Comparison of ENCODE assay signal across 20 cellular contexts in genomic region chr4:71202703-71203102, GRCh38.
DNase-seq lines count a peak whose midpoint lies in the region; ATAC-seq, FAIRE-seq and TF ChIP-seq lines count a peak whose summit lies in the region.
"Had no signal": no experiment of that assay in that cellular context is flagged by ENCODE, and none has a peak within 500 bp of the region (broad histone marks: within the 10 kb centered on the region; RNA-seq: fewer than 3 reads in every experiment).

No MANE protein-coding gene starts in this region.

- peaks cover 16% of the 10 kb centered on the region for H4K20me1 ChIP-seq in IMR-90 (ENCODE audit: insufficient read depth, low read length)

- DNase-seq in IMR-90 (no peak), astrocyte of the hippocampus (ENCODE audit: low read depth, low spot score) (peak; percentile 65), glomerular visceral epithelial cell (ENCODE audit: extremely low spot score) (peak; percentile 20), superior temporal gyrus (ENCODE audit: extremely low spot score) (no peak), activated gamma-delta T cell (lab: John Stamatoyannopoulos, UW) (no peak), RCC 7860 (ENCODE audit: low spot score) (no peak)
- DNase-seq in stimulated activated CD4-positive, alpha-beta T cell treated with anti-CD3 and anti-CD28 coated beads, Interleukin-4, amount 100 ng/mL, for 24 hours: no peak
- DNase-seq: ACHN; CD4-positive, CD25-positive, alpha-beta regulatory T cell; COR-L47; DMS 273 treated with DMSO at 0.1 percent for 48 hours; DND-41; NCI-H1105; NCI-H2081 treated with DMSO at 0.1 percent for 48 hours; NCI-H510A; NCI-H748 treated with DMSO at 0.1 percent for 48 hours; NK-92 treated with Interleukin-12 subunit alpha and Interleukin-12 subunit beta, amount 100 ng/mL, for 24 hours; Peyer's patch had no signal

- no peak for TF ChIP-seq POLR2A in IMR-90 (IDR thresholded peaks at IDR 0.05; ENCODE audit: low read depth, low read length)

- H3K79me1 ChIP-seq in IMR-90 (ENCODE audit: low read depth in 1 of 2, low read length in 2 of 2): peaks cover 28 to 61% of the 10 kb centered on the region in 2 experiments

- no peak overlapping the region for H2AK9ac ChIP-seq in IMR-90 (replicated peaks; ENCODE audit: low read depth, low read length, poor library complexity)

- peaks cover 18% of the 10 kb centered on the region for H3K9me1 ChIP-seq in IMR-90 (ENCODE audit: insufficient read depth, low read length)

- H3K18ac ChIP-seq in IMR-90 (ENCODE audit: low read depth, low read length): no peak overlapping the region

- no peak overlapping the region for H4K8ac ChIP-seq in IMR-90 (ENCODE audit: low read depth in 2 of 2, low read length in 2 of 2)

- H3K4me2 ChIP-seq in IMR-90 (ENCODE audit: low read depth, low read length): peak overlapping the region; percentile 3; the same call in 1 of the 2 replicates

- H3K9ac ChIP-seq in IMR-90 (ENCODE audit: low read depth, low read length): no peak overlapping the region

- H3K23ac ChIP-seq in IMR-90 (ENCODE audit: low read depth, low read length): no peak overlapping the region

- no peak overlapping the region for H2BK15ac ChIP-seq in IMR-90 (ENCODE audit: low read depth, low read length)

- H3K14ac ChIP-seq in IMR-90 (replicated peaks; ENCODE audit: low read depth, low read length): 0 out of 2 replicates have a peak overlapping the region, but pooled peaks have one; percentile 45

- no peak overlapping the region for H3K27ac ChIP-seq in IMR-90 (ENCODE audit: insufficient read depth, low read length)
- H3K27ac ChIP-seq: Peyer's patch had no signal

- in situ Hi-C loops in IMR-90 (cut with MboI; ENCODE audit: low sequenced_read_pairs): loop anchor here (25.0 kb wide), 1 partner anchor 510 kb away; no protein-coding TSS in a partner anchor

- no peak for ATAC-seq in IMR-90 (ENCODE audit: low read depth)
- ATAC-seq: HCT116, Right ventricle myocardium inferior had no signal

- H3K4me1 ChIP-seq in IMR-90 (ENCODE audit: control insufficient read depth, insufficient read depth, low read length): peaks cover 19% of the 10 kb centered on the region

- H3K4me3 ChIP-seq in IMR-90 (ENCODE audit: insufficient read depth, low read depth, low read length): no peak overlapping the region
- H3K4me3 ChIP-seq: Peyer's patch had no signal

- H2BK20ac ChIP-seq in IMR-90 (ENCODE audit: low read depth, low read length): no peak overlapping the region

- 0 out of 2 replicates have a peak overlapping the region, but pooled peaks have one; percentile 7 for H3K4ac ChIP-seq in IMR-90 (ENCODE audit: low read depth, low read length)

- no peaks in the 10 kb centered on the region; the same call in 1 of the 2 replicates for H3K36me3 ChIP-seq in IMR-90 (ENCODE audit: control insufficient read depth, insufficient read depth, low read length)
- H3K36me3 ChIP-seq: Peyer's patch had no signal

- no peak overlapping the region for H2AK5ac ChIP-seq in IMR-90 (ENCODE audit: low read depth, low read length)

- no peaks in the 10 kb centered on the region for H3K27me3 ChIP-seq in IMR-90 (ENCODE audit: control insufficient read depth, insufficient read depth, low read length)
- H3K27me3 ChIP-seq: Peyer's patch had no signal

- H2AFZ ChIP-seq in IMR-90 (replicated peaks; ENCODE audit: low read length, poor library complexity): no peak overlapping the region

- no peak overlapping the region for H4K5ac ChIP-seq in IMR-90 (ENCODE audit: low read depth, low read length)

- H3K9me3 ChIP-seq in IMR-90 (ENCODE audit: control insufficient read depth, insufficient read depth, low read length): no peaks in the 10 kb centered on the region
- H3K9me3 ChIP-seq: Peyer's patch had no signal

- POLR2A ChIA-PET in IMR-90 (lab: Charles Lee; ENCODE audit: unreplicated experiment): interaction anchor here (0.6 kb wide), 1 partner anchor 318 kb away, joined by 3 read pairs; no protein-coding TSS in a partner anchor

- no peak for FAIRE-seq in RCC 7860 (lab: Jason Lieb, UNC)

- BruUV-seq in IMR-90 (replicated peaks; lab: Mats Ljungman, UMichigan): no TSS peak

- H2BK5ac ChIP-seq in IMR-90 (ENCODE audit: low read depth, low read length, poor library complexity, severe bottlenecking): peak overlapping the region; percentile 42

- TF ChIP-seq RAD21 in IMR-90 (IDR thresholded peaks at IDR 0.05; ENCODE audit: low read length): no peak

- 100% methylated on average over 1 of the region's 2 CpGs; no CpG with 5 or more reads in 1 of the 2 experiments for whole genome bisulfite sequencing in IMR-90 (ENCODE audit: extremely low coverage in 2 of 2, insufficient read length in 1 of 2), 2 experiments

- H3K56ac ChIP-seq in IMR-90 (ENCODE audit: extremely low read depth, insufficient read depth, low read length): no peak overlapping the region

- intact Hi-C loops in IMR-90 (cut with micrococcal nuclease): no loop called here

- dilution Hi-C loops in IMR-90 (cut with HindIII; ENCODE audit: low sequenced_read_pairs, unreplicated experiment): no loop called here

- H2BK120ac ChIP-seq in IMR-90 (ENCODE audit: low read depth, low read length): no peak overlapping the region

- no peak for TF ChIP-seq CTCF in IMR-90 (conservative IDR thresholded peaks at IDR 0.05; ENCODE audit: low read depth, low read length)

- no peak overlapping the region for H4K91ac ChIP-seq in IMR-90 (ENCODE audit: insufficient read depth, low read depth, low read length)

- CTCF ChIA-PET in IMR-90 (lab: Yijun Ruan, JAX): interaction anchor here (0.9 to 1.0 kb wide), 2 partner anchors 16 to 27 kb away, joined by 3 read pairs; no protein-coding TSS in a partner anchor

TF ChIP-seq in IMR-90, 13 proteins besides CTCF, POLR2A, EP300 and RAD21:
- TF ChIP-seq RCOR1 (IDR thresholded peaks at IDR 0.05; ENCODE audit: insufficient replicate concordance, low read length) (no peak), MAFK (IDR thresholded peaks at IDR 0.05; ENCODE audit: low read depth, low read length) (no peak), CEBPB (IDR thresholded peaks at IDR 0.05; ENCODE audit: low read depth, low read length) (no peak), MAZ (IDR thresholded peaks at IDR 0.05; ENCODE audit: borderline replicate concordance, low read depth, low read length) (no peak), RFX5 (IDR thresholded peaks at IDR 0.05; ENCODE audit: low read depth, low read length) (no peak), NFE2L2 (IDR thresholded peaks at IDR 0.05; ENCODE audit: low read depth, low read length) (no peak), ELK1 (IDR thresholded peaks at IDR 0.05; ENCODE audit: borderline replicate concordance, low read depth, low read length) (no peak), CHD1 (IDR thresholded peaks at IDR 0.05; ENCODE audit: low read depth, low read length) (no peak), MXI1 (IDR thresholded peaks at IDR 0.05; ENCODE audit: borderline replicate concordance, low read depth, low read length) (no peak), BHLHE40 (IDR thresholded peaks at IDR 0.05; ENCODE audit: low read depth, low read length) (no peak), FOS (IDR thresholded peaks at IDR 0.05; ENCODE audit: low read depth, low read length) (no peak), SMC3 (IDR thresholded peaks at IDR 0.05; ENCODE audit: low read depth, low read length) (no peak)
- TF ChIP-seq, protein P1, sequence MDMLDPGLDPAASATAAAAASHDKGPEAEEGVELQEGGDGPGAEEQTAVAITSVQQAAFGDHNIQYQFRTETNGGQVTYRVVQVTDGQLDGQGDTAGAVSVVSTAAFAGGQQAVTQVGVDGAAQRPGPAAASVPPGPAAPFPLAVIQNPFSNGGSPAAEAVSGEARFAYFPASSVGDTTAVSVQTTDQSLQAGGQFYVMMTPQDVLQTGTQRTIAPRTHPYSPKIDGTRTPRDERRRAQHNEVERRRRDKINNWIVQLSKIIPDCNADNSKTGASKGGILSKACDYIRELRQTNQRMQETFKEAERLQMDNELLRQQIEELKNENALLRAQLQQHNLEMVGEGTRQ (IDR thresholded peaks at IDR 0.05; ENCODE audit: low read depth, low read length): no peak

Comparison
In these comparisons a context has a peak if more than half of its experiments do, and no peak if none do; other contexts are left out.
1. DNase-seq: peak in astrocyte of the hippocampus (single experiment) and glomerular visceral epithelial cell (single experiment); none in IMR-90 (single experiment), stimulated activated CD4-positive, alpha-beta T cell treated with anti-CD3 and anti-CD28 coated beads, Interleukin-4, amount 100 ng/mL, for 24 hours (single experiment), superior temporal gyrus (single experiment), activated gamma-delta T cell (single experiment) and RCC 7860 (single experiment).